21 cellular contexts compared by ENCODE assay signal in genomic region chr11:1891831-1892115, GRCh38. TPM values are rescaled to one million over a fixed set of nuclear protein-coding genes. Genes with fewer than 3 reads are reported as not detected.
DNase-seq lines count a peak whose midpoint lies in the region; ATAC-seq and TF ChIP-seq lines count a peak whose summit lies in the region.
"Had no signal": no experiment of that assay in that cellular context is flagged by ENCODE, and none has a peak within 500 bp of the region (broad histone marks: within the 10 kb centered on the region; RNA-seq: fewer than 3 reads in every experiment).

Gene PRR33, minus strand, starts transcription at chr11:1891895. Its CDS starts 1,311 bp downstream, at chr11:1890584.

- DNase-seq in activated CD4-positive, alpha-beta T cell treated with anti-CD3 and anti-CD28 coated beads, Interleukin-2, amount 10 ng/mL, durations not matched to agents 24 days and 14 days, result no peak
- no peak for DNase-seq in activated CD4-positive, alpha-beta T cell treated with anti-CD3 and anti-CD28 coated beads for 1 hour
- no peak for DNase-seq in activated naive CD8-positive, alpha-beta T cell treated with anti-CD3 and anti-CD28 coated beads, Interleukin-2, amount 50 U/mL, for 24 hours
- DNase-seq in psoas muscle, result no peak
- DNase-seq in PC-9, result no peak
- DNase-seq in RPMI8226, result no peak
- no peak for DNase-seq in aorta
- DNase-seq: amniotic stem cell; foreskin fibroblast; H9; MG63; NCI-H2029 treated with DMSO at 0.1 percent for 48 hours; NCI-H524; stimulated activated CD4-positive, alpha-beta T cell treated with anti-CD3 and anti-CD28 coated beads, Interleukin-4, amount 100 ng/mL, for 24 hours had no signal

- no peaks in the 10 kb centered on the region for H3K9me2 ChIP-seq in PC-9 (ENCODE audit: insufficient read depth)

- CTCF ChIA-PET in PC-9 (lab: Charles Lee), result no interaction called here

- no peak within 1 kb of the TSS for H3K4me2 ChIP-seq in PC-9

- POLR2A ChIA-PET in PC-9 (lab: Charles Lee; ENCODE audit: unreplicated experiment), result interaction anchor here (0.7 kb wide), 1 partner anchor 117 kb away, joined by 8 read pairs; no protein-coding TSS in a partner anchor

- intact Hi-C loops in activated CD4-positive, alpha-beta T cell treated with anti-CD3 and anti-CD28 coated beads, Interleukin-2, amount 10 ng/mL, durations not matched to agents 24 days and 14 days (cut with micrococcal nuclease), result no loop called here
- intact Hi-C loops in psoas muscle (cut with DNase I) (loop anchor here (1.0 to 10.0 kb wide), 2 partner anchors 25 to 53 kb away; partner anchors contain the start of gene MRPL23 (in 1 of the 2)), PC-9 (cut with micrococcal nuclease; ENCODE audit: unreplicated experiment) (no loop called here), aorta (cut with DNase I) (no loop called here)

- BruUV-seq in PC-9 (replicated peaks; lab: Mats Ljungman, UMichigan), result no TSS peak

- H3K79me2 ChIP-seq in PC-9 (ENCODE audit: low read depth), result no peaks in the 10 kb centered on the region

- peak within 1 kb of the TSS; percentile 20 for H3K27ac Mint-ChIP-seq in activated CD4-positive, alpha-beta T cell treated with anti-CD3 and anti-CD28 coated beads, Interleukin-2, amount 10 ng/mL, durations not matched to agents 24 days and 14 days
- H3K27ac Mint-ChIP-seq in IgD-negative memory B cell, result peak within 1 kb of the TSS in 2 of 3 donors; percentile 42 to 63
- H3K27ac Mint-ChIP-seq in activated naive CD8-positive, alpha-beta T cell treated with anti-CD3 and anti-CD28 coated beads, Interleukin-2, amount 50 U/mL, for 24 hours, result peak within 1 kb of the TSS; percentile 90
- H3K27ac Mint-ChIP-seq: H9 had no signal

- peaks cover 28% of the 10 kb centered on the region for H3K4me1 Mint-ChIP-seq in activated CD4-positive, alpha-beta T cell treated with anti-CD3 and anti-CD28 coated beads, Interleukin-2, amount 10 ng/mL, durations not matched to agents 24 days and 14 days
- H3K4me1 Mint-ChIP-seq in IgD-negative memory B cell, result peaks cover 0 to 11% (median 10%) of the 10 kb centered on the region in 3 donors
- peaks cover 40% of the 10 kb centered on the region for H3K4me1 Mint-ChIP-seq in activated naive CD8-positive, alpha-beta T cell treated with anti-CD3 and anti-CD28 coated beads, Interleukin-2, amount 50 U/mL, for 24 hours
- H3K4me1 Mint-ChIP-seq: H9 had no signal

- H3K9me3 Mint-ChIP-seq in activated CD4-positive, alpha-beta T cell treated with anti-CD3 and anti-CD28 coated beads, Interleukin-2, amount 10 ng/mL, durations not matched to agents 24 days and 14 days, result peaks cover 15% of the 10 kb centered on the region
- no peaks in the 10 kb centered on the region for H3K9me3 Mint-ChIP-seq in IgD-negative memory B cell
- peaks cover 4% of the 10 kb centered on the region for H3K9me3 Mint-ChIP-seq in activated naive CD8-positive, alpha-beta T cell treated with anti-CD3 and anti-CD28 coated beads, Interleukin-2, amount 50 U/mL, for 24 hours
- H3K9me3 Mint-ChIP-seq: H9 had no signal

- TF ChIP-seq CTCF in psoas muscle (IDR thresholded peaks at IDR 0.05) (no peak), PC-9 (conservative IDR thresholded peaks at IDR 0.05) (no peak)

- H3F3A ChIP-seq in PC-9 (ENCODE audit: insufficient read depth, low read depth), result no peaks in the 10 kb centered on the region

- peak within 1 kb of the TSS; percentile 70 for H3K4me3 Mint-ChIP-seq in activated CD4-positive, alpha-beta T cell treated with anti-CD3 and anti-CD28 coated beads, Interleukin-2, amount 10 ng/mL, durations not matched to agents 24 days and 14 days
- no peak within 1 kb of the TSS for H3K4me3 Mint-ChIP-seq in IgD-negative memory B cell
- H3K4me3 Mint-ChIP-seq in activated naive CD8-positive, alpha-beta T cell treated with anti-CD3 and anti-CD28 coated beads, Interleukin-2, amount 50 U/mL, for 24 hours, result peak within 1 kb of the TSS; percentile 79
- H3K4me3 Mint-ChIP-seq: H9 had no signal

- H3K27ac ChIP-seq in psoas muscle, result peak within 1 kb of the TSS; percentile 82
- H3K27ac ChIP-seq in PC-9, result no peak within 1 kb of the TSS
- H3K27ac ChIP-seq in aorta (ENCODE audit: low read depth in 1 of 2, low read length in 2 of 2), result no peak within 1 kb of the TSS
- H3K27ac ChIP-seq: SK-N-MC, upper lobe of left lung had no signal

- H4K20me1 ChIP-seq in PC-9 (ENCODE audit: insufficient read depth), result no peaks in the 10 kb centered on the region

- 53 to 67% (median 53%) methylated on average over 7 of the region's 7 CpGs for WGBS in psoas muscle, 3 donors
- 70 to 79% methylated on average over 7 of the region's 7 CpGs for WGBS in aorta, 2 donors

- H3K27me3 Mint-ChIP-seq in activated CD4-positive, alpha-beta T cell treated with anti-CD3 and anti-CD28 coated beads, Interleukin-2, amount 10 ng/mL, durations not matched to agents 24 days and 14 days, result peaks cover 8% of the 10 kb centered on the region
- H3K27me3 Mint-ChIP-seq in IgD-negative memory B cell, result peaks cover 3% of the 10 kb centered on the region
- H3K27me3 Mint-ChIP-seq in activated naive CD8-positive, alpha-beta T cell treated with anti-CD3 and anti-CD28 coated beads, Interleukin-2, amount 50 U/mL, for 24 hours, result peaks cover 2% of the 10 kb centered on the region

- no peaks in the 10 kb centered on the region for H3K9me3 ChIP-seq in psoas muscle
- no peaks in the 10 kb centered on the region for H3K9me3 ChIP-seq in PC-9 (ENCODE audit: insufficient read depth, low read depth)
- H3K9me3 ChIP-seq in aorta (ENCODE audit: control insufficient read depth, low read length), result no peaks in the 10 kb centered on the region
- H3K9me3 ChIP-seq: MG63, upper lobe of left lung had no signal

- peaks cover 35% of the 10 kb centered on the region for H3K4me1 ChIP-seq in psoas muscle
- H3K4me1 ChIP-seq in PC-9 (replicated peaks; ENCODE audit: insufficient read depth), result no peaks in the 10 kb centered on the region
- no peaks in the 10 kb centered on the region for H3K4me1 ChIP-seq in aorta (ENCODE audit: control insufficient read depth in 1 of 2, insufficient read depth in 2 of 2, low read length in 2 of 2)

- H3K36me3 Mint-ChIP-seq in activated CD4-positive, alpha-beta T cell treated with anti-CD3 and anti-CD28 coated beads, Interleukin-2, amount 10 ng/mL, durations not matched to agents 24 days and 14 days (ENCODE audit: low read depth), result peaks cover 30% of the 10 kb centered on the region
- H3K36me3 Mint-ChIP-seq in IgD-negative memory B cell, result no peaks in the 10 kb centered on the region
- H3K36me3 Mint-ChIP-seq in activated naive CD8-positive, alpha-beta T cell treated with anti-CD3 and anti-CD28 coated beads, Interleukin-2, amount 50 U/mL, for 24 hours (ENCODE audit: low read depth), result peaks cover 14% of the 10 kb centered on the region

- H2AFZ ChIP-seq in PC-9, result no peak within 1 kb of the TSS

- H3K27me3 ChIP-seq in psoas muscle (ENCODE audit: insufficient read depth in 3 of 3, low read length in 2 of 3) (no peaks in the 10 kb centered on the region), PC-9 (ENCODE audit: insufficient read depth, low read depth) (peaks cover 51% of the 10 kb centered on the region), aorta (ENCODE audit: control insufficient read depth in 1 of 2, insufficient read depth in 2 of 2, low read length in 1 of 2) (no peaks in the 10 kb centered on the region)
- H3K27me3 ChIP-seq: upper lobe of left lung had no signal

- no peak for ATAC-seq in activated naive CD8-positive, alpha-beta T cell treated with anti-CD3 and anti-CD28 coated beads, Interleukin-2, amount 50 U/mL, for 24 hours
- ATAC-seq in psoas muscle (no peak), aorta (ENCODE audit: low FRiP score) (no peak)

- no peaks in the 10 kb centered on the region for H3K36me3 ChIP-seq in psoas muscle (ENCODE audit: insufficient read depth in 1 of 2, low read depth in 1 of 2)
- no peaks in the 10 kb centered on the region for H3K36me3 ChIP-seq in PC-9 (ENCODE audit: low read depth)
- no peaks in the 10 kb centered on the region for H3K36me3 ChIP-seq in aorta (ENCODE audit: control insufficient read depth in 1 of 2, insufficient read depth in 2 of 2, low read length in 1 of 2)
- H3K36me3 ChIP-seq: upper lobe of left lung had no signal

- H3K4me3 ChIP-seq in psoas muscle (peak within 1 kb of the TSS; percentile 42), PC-9 (no peak within 1 kb of the TSS), aorta (ENCODE audit: low read length in 2 of 2) (no peak within 1 kb of the TSS)
- H3K4me3 ChIP-seq: lung, MG63, SK-N-MC, upper lobe of left lung had no signal

RNA-seq across cellular contexts. Expression of gene PRR33, which starts in this region (rescaled TPM):
- not detected in 2 replicates for total RNA-seq in activated CD4-positive, alpha-beta T cell treated with anti-CD3 and anti-CD28 coated beads, Interleukin-2, amount 10 ng/mL, durations not matched to agents 24 days and 14 days
- 0.60 TPM for polyA plus RNA-seq in IgD-negative memory B cell
- 1 to 10 TPM; 1.6 to 8.9 (median 2.4) TPM for total RNA-seq in psoas muscle
- under 1 TPM; 0.16 to 1.00 (median 0.61) TPM for polyA plus RNA-seq in psoas muscle
- not detected in 2 replicates for total RNA-seq in PC-9 (2021)
- not detected for total RNA-seq in aorta
- polyA plus RNA-seq in aorta, result not detected
- total RNA-seq: A673, cerebellum, H9, lung, sciatic nerve, upper lobe of left lung had no signal

Comparison
In these comparisons a context has a peak if more than half of its experiments do, and no peak if none do; other contexts are left out.
1. H3K27ac Mint-ChIP-seq: peak in every context shown above with its lines; median percentile 90 in activated naive CD8-positive, alpha-beta T cell treated with anti-CD3 and anti-CD28 coated beads, Interleukin-2, amount 50 U/mL, for 24 hours; 52 in IgD-negative memory B cell; 20 in activated CD4-positive, alpha-beta T cell treated with anti-CD3 and anti-CD28 coated beads, Interleukin-2, amount 10 ng/mL, durations not matched to agents 24 days and 14 days.
2. H3K4me3 Mint-ChIP-seq: peak in activated CD4-positive, alpha-beta T cell treated with anti-CD3 and anti-CD28 coated beads, Interleukin-2, amount 10 ng/mL, durations not matched to agents 24 days and 14 days (single experiment) and activated naive CD8-positive, alpha-beta T cell treated with anti-CD3 and anti-CD28 coated beads, Interleukin-2, amount 50 U/mL, for 24 hours (single experiment); none in IgD-negative memory B cell (0 of 4).
3. intact Hi-C loops: an anchor here in psoas muscle (1.0 to 10.0 kb wide); none called in activated CD4-positive, alpha-beta T cell treated with anti-CD3 and anti-CD28 coated beads, Interleukin-2, amount 10 ng/mL, durations not matched to agents 24 days and 14 days, PC-9 and aorta.